Comparison of ENCODE assay signal across 22 cellular contexts in the genomic region with DNA sequence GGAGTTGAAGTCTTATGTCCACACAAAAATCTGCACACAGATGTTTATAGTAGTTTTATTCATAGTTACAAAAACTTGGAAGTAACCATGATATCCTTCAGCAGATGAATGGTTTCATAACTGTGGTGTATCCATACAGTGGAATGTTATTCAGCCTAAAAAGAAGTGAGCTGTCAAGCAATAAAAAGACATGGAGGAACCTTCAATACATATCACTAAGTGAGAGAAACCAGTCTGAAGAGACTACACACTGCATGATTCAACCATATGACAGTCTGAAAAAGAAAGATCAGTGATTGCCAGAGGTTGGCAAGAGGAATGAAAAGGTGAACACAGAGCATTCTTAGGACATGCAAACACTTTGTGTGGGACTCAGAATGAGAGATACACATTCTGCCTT. TPM values are rescaled to one million over a fixed set of nuclear protein-coding genes. Genes with fewer than 3 reads are reported as not detected.
A peak's percentile ranks its signal among the peaks of the same experiment; 100 is the strongest.
DNase-seq lines count a peak whose midpoint lies in the region; ATAC-seq and TF ChIP-seq lines count a peak whose summit lies in the region.
"Had no signal": no experiment of that assay in that cellular context is flagged by ENCODE, and none has a peak within 500 bp of the region (broad histone marks: within the 10 kb centered on the region; RNA-seq: fewer than 3 reads in every experiment).

No MANE protein-coding gene starts in this region.

- H3K4me1 Mint-ChIP-seq in T-helper 1 cell treated with Interleukin-12 subunit alpha and Interleukin-12 subunit beta and Interleukin-4 antibody, amounts not matched to agents 30 μg/mL and 1 μg/mL, for 36 hours (ENCODE audit: low read depth): peaks cover 74% of the 10 kb centered on the region
- peaks cover 84% of the 10 kb centered on the region for H3K4me1 Mint-ChIP-seq in activated naive CD4-positive, alpha-beta T cell treated with anti-CD3 and anti-CD28 coated beads, Interleukin-2, amount 50 U/mL, for 24 hours
- peaks cover 79 to 82% (median 81%) of the 10 kb centered on the region in 3 donors for H3K4me1 Mint-ChIP-seq in T-cell

- H3K4me3 ChIP-seq in epithelial cell of esophagus (ENCODE audit: low read length) (no peak overlapping the region), ascending aorta (no peak overlapping the region)
- H3K4me3 ChIP-seq: BLaER1 had no signal

- H3K27me3 ChIP-seq in ascending aorta: no peaks in the 10 kb centered on the region
- H3K27me3 ChIP-seq: BLaER1 had no signal

- no peaks in the 10 kb centered on the region for H3K4me1 ChIP-seq in ascending aorta

- no peak for ATAC-seq in T-cell (replicated peaks in 1 of 4)
- ATAC-seq in GM19463 (IDR thresholded peaks at IDR 0.05; ENCODE audit: unreplicated experiment): no peak
- ATAC-seq: Panc1 had no signal

- H3K4me3 Mint-ChIP-seq in T-helper 1 cell treated with Interleukin-12 subunit alpha and Interleukin-12 subunit beta and Interleukin-4 antibody, amounts not matched to agents 30 μg/mL and 1 μg/mL, for 36 hours: peak overlapping the region; percentile 72
- H3K4me3 Mint-ChIP-seq in activated naive CD4-positive, alpha-beta T cell treated with anti-CD3 and anti-CD28 coated beads, Interleukin-2, amount 50 U/mL, for 24 hours: no peak overlapping the region
- H3K4me3 Mint-ChIP-seq in T-cell: peak overlapping the region in 1 of 3 donors; percentile 67

- no peak for DNase-seq in T-helper 1 cell
- no peak for DNase-seq in activated naive CD4-positive, alpha-beta T cell treated with anti-CD3 and anti-CD28 coated beads, Interleukin-2, amount 50 U/mL, for 16 hours
- no peak for DNase-seq in T-cell
- peak; percentile 23 for DNase-seq in epithelial cell of esophagus (ENCODE audit: low read depth)
- DNase-seq in ascending aorta (ENCODE audit: low spot score in 2 of 2): no peak
- DNase-seq: ACHN, GF-D8, GOT3, HCEC 1CT, IMR-90, MV-4-11, NCI-H1105 treated with DMSO at 0.1 percent for 48 hours, NCI-H2029 treated with DMSO at 0.1 percent for 48 hours, NCI-H345, NCI-H524 treated with DMSO at 0.1 percent for 48 hours, NCI-H82 had no signal

- POLR2A ChIA-PET in T-cell (lab: Charles Lee): no interaction called here

- no peaks in the 10 kb centered on the region for H3K9me3 ChIP-seq in ascending aorta

- CTCF ChIA-PET in T-cell (lab: Charles Lee): interaction anchor here (0.6 to 1.2 kb wide), 3 partner anchors 11 to 822 kb away, joined by 3 to 5 read pairs (median 3); no protein-coding TSS in a partner anchor

- H3K36me3 ChIP-seq in ascending aorta: no peaks in the 10 kb centered on the region
- H3K36me3 ChIP-seq: BLaER1 had no signal

- H3K9me3 Mint-ChIP-seq in T-helper 1 cell treated with Interleukin-12 subunit alpha and Interleukin-12 subunit beta and Interleukin-4 antibody, amounts not matched to agents 30 μg/mL and 1 μg/mL, for 36 hours: peaks cover 18% of the 10 kb centered on the region
- peaks cover 17% of the 10 kb centered on the region for H3K9me3 Mint-ChIP-seq in activated naive CD4-positive, alpha-beta T cell treated with anti-CD3 and anti-CD28 coated beads, Interleukin-2, amount 50 U/mL, for 24 hours
- no peaks in the 10 kb centered on the region for H3K9me3 Mint-ChIP-seq in T-cell

- H3K27ac Mint-ChIP-seq in T-helper 1 cell treated with Interleukin-12 subunit alpha and Interleukin-12 subunit beta and Interleukin-4 antibody, amounts not matched to agents 30 μg/mL and 1 μg/mL, for 36 hours: peak overlapping the region; percentile 87
- H3K27ac Mint-ChIP-seq in activated naive CD4-positive, alpha-beta T cell treated with anti-CD3 and anti-CD28 coated beads, Interleukin-2, amount 50 U/mL, for 24 hours: peak overlapping the region; percentile 46
- H3K27ac Mint-ChIP-seq in T-cell: peak overlapping the region; percentile 89 to 91

- intact Hi-C loops in ascending aorta (cut with DNase I): no loop called here

- peaks cover 11% of the 10 kb centered on the region for H3K36me3 Mint-ChIP-seq in T-helper 1 cell treated with Interleukin-12 subunit alpha and Interleukin-12 subunit beta and Interleukin-4 antibody, amounts not matched to agents 30 μg/mL and 1 μg/mL, for 36 hours (ENCODE audit: low read depth)
- H3K36me3 Mint-ChIP-seq in activated naive CD4-positive, alpha-beta T cell treated with anti-CD3 and anti-CD28 coated beads, Interleukin-2, amount 50 U/mL, for 24 hours: no peaks in the 10 kb centered on the region
- H3K36me3 Mint-ChIP-seq in T-cell: no peaks in the 10 kb centered on the region

- H3K27ac ChIP-seq in ascending aorta: no peak overlapping the region
- H3K27ac ChIP-seq: 22Rv1, BLaER1 had no signal

- TF ChIP-seq CTCF in epithelial cell of esophagus (IDR thresholded peaks at IDR 0.05; ENCODE audit: insufficient read depth, low read depth, low read length, missing control alignments) (no peak), ascending aorta (IDR thresholded peaks at IDR 0.05) (no peak)

- no peaks in the 10 kb centered on the region for H3K27me3 Mint-ChIP-seq in T-helper 1 cell treated with Interleukin-12 subunit alpha and Interleukin-12 subunit beta and Interleukin-4 antibody, amounts not matched to agents 30 μg/mL and 1 μg/mL, for 36 hours (ENCODE audit: low read depth)
- no peaks in the 10 kb centered on the region for H3K27me3 Mint-ChIP-seq in activated naive CD4-positive, alpha-beta T cell treated with anti-CD3 and anti-CD28 coated beads, Interleukin-2, amount 50 U/mL, for 24 hours
- no peaks in the 10 kb centered on the region for H3K27me3 Mint-ChIP-seq in T-cell

RNA-seq across cellular contexts. Expression of gene IFNG, which starts 18.6 kb away (rescaled TPM):
- 10 to 100 TPM in 2 of 5 donors, 1 to 10 TPM in 2, under 1 TPM in 1; 0.53 to 11.8 (median 1.6) TPM for total RNA-seq in T-cell
- total RNA-seq in ascending aorta: not detected
- total RNA-seq: IMR-90 had no signal

RNA-seq across cellular contexts. Expression of gene IL26, which starts 47.4 kb away (rescaled TPM):
- under 1 TPM in 1 of 5 donors, not detected in 4; 0.39 TPM for total RNA-seq in T-cell
- not detected for total RNA-seq in ascending aorta
- total RNA-seq: IMR-90 had no signal
